Comparison of ENCODE assay signal across 8 cellular contexts in the genomic region with DNA sequence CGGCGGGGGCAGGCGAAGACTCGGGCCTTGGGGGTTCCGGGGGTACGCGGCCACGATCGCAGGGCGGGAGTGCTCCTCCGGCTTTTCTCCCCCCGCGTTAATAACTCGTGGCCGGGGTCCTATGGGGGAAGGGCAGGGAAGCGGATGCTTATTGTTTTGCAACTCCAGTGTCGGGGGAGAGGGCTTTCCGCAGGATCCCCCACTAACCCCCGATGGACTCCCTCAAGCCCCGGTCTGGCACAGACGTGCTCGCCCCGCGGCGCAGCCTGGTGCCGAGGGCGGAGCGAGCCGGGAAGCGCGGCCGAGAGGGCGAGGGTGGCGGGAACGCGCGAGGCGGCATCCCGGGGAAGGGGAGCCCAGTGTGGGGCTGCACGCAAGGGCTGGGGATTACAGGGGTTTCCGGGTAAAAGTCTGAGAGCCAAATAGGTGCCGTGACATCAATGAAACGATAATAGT. TPM values are rescaled to one million over a fixed set of nuclear protein-coding genes. Genes with fewer than 3 reads are reported as not detected.
DNase-seq lines count a peak whose midpoint lies in the region; ATAC-seq and TF ChIP-seq lines count a peak whose summit lies in the region.

No MANE protein-coding gene starts in this region.

- TF ChIP-seq CTCF in astrocyte of the spinal cord (IDR thresholded peaks at IDR 0.05; ENCODE audit: low read depth, low read length) (peak; percentile 6), smooth muscle cell (IDR thresholded peaks at IDR 0.05; ENCODE audit: borderline replicate concordance, insufficient read depth, poor library complexity, severe bottlenecking) (no peak)

- H3K27ac ChIP-seq in iPS-20b (ENCODE audit: low read length): peak overlapping the region; percentile 93
- H3K27ac ChIP-seq in smooth muscle cell (ENCODE audit: low read depth): peak overlapping the region; percentile 73

- H3F3A ChIP-seq in smooth muscle cell (ENCODE audit: low read depth): peaks cover 4% of the 10 kb centered on the region

- in situ Hi-C loops in astrocyte of the spinal cord (cut with HindIII; ENCODE audit: low sequenced_read_pairs): no loop called here

- peaks cover 4% of the 10 kb centered on the region for H4K20me1 ChIP-seq in smooth muscle cell (ENCODE audit: low read depth)

- peak overlapping the region; percentile 90 for H2AFZ ChIP-seq in smooth muscle cell (ENCODE audit: low read depth)

- no peak for DNase-seq in Jurkat, Clone E6-1 (ENCODE audit: low read depth, low spot score)
- peak in 4 of 5 donors; percentile 8 to 40 (median 14) for DNase-seq in T-helper 1 cell
- DNase-seq in astrocyte of the spinal cord (ENCODE audit: low read depth, low spot score): no peak
- peak; percentile 45 for DNase-seq in smooth muscle cell (lab: John Stamatoyannopoulos, UW; ENCODE audit: unreplicated experiment)
- DNase-seq in cerebellar nuclear complex (lab: John Stamatoyannopoulos, UW): no peak

- ATAC-seq in GM21717 (IDR thresholded peaks at IDR 0.05; ENCODE audit: unreplicated experiment): peak; percentile 52

- no peaks in the 10 kb centered on the region for H3K36me3 ChIP-seq in iPS-20b (ENCODE audit: insufficient read depth, low read depth, low read length)
- H3K36me3 ChIP-seq in smooth muscle cell (ENCODE audit: low read depth): no peaks in the 10 kb centered on the region

- peak overlapping the region; percentile 97 for H3K4me3 ChIP-seq in GM08714 (ENCODE audit: low read length)
- peak overlapping the region; percentile 94 for H3K4me3 ChIP-seq in Jurkat, Clone E6-1 (ENCODE audit: low read length)
- peak overlapping the region; percentile 88 for H3K4me3 ChIP-seq in astrocyte of the spinal cord (ENCODE audit: low read depth, low read length)
- H3K4me3 ChIP-seq in iPS-20b (ENCODE audit: low read length): peak overlapping the region; percentile 95
- H3K4me3 ChIP-seq in smooth muscle cell: peak overlapping the region; percentile 86

- under 1% methylated on average over 40 of the region's 43 CpGs for WGBS in smooth muscle cell (ENCODE audit: low lambda C conversion rate)

- peaks cover 42% of the 10 kb centered on the region for H3K79me2 ChIP-seq in smooth muscle cell (ENCODE audit: low read depth)

- H3K27me3 ChIP-seq in iPS-20b (ENCODE audit: insufficient read depth, low read length): no peaks in the 10 kb centered on the region
- H3K27me3 ChIP-seq in smooth muscle cell (ENCODE audit: low read depth): no peaks in the 10 kb centered on the region

- H3K4me1 ChIP-seq in iPS-20b (ENCODE audit: insufficient read depth, low read length) (peaks cover 15% of the 10 kb centered on the region), smooth muscle cell (ENCODE audit: low read depth) (peaks cover 18% of the 10 kb centered on the region)

- peak overlapping the region; percentile 92 for H3K4me2 ChIP-seq in smooth muscle cell

- H3K9me3 ChIP-seq in iPS-20b (ENCODE audit: insufficient read depth, low read depth, low read length): no peaks in the 10 kb centered on the region
- H3K9me3 ChIP-seq in smooth muscle cell (replicated peaks; ENCODE audit: low read depth): no peaks in the 10 kb centered on the region

- H3K9ac ChIP-seq in iPS-20b (ENCODE audit: low read depth, low read length) (peak overlapping the region; percentile 99), smooth muscle cell (ENCODE audit: low read depth) (peak overlapping the region; percentile 62)

RNA-seq across cellular contexts. Expression of gene UCK2, which starts 0.7 kb away (rescaled TPM):
- 101 TPM for polyA plus RNA-seq in Jurkat, Clone E6-1 (2012; ENCODE audit: insufficient read depth, insufficient read length)
- total RNA-seq in smooth muscle cell: 27.5 and 39.5 TPM in 2 replicates
- polyA plus RNA-seq in smooth muscle cell: 32.6 and 37.5 TPM in 2 replicates

RNA-seq across cellular contexts. Expression of gene TMCO1, which starts 59.5 kb away (rescaled TPM):
- 114 TPM for polyA plus RNA-seq in Jurkat, Clone E6-1 (2012; ENCODE audit: insufficient read depth, insufficient read length)
- total RNA-seq in smooth muscle cell: 146 and 149 TPM in 2 replicates
- 135 TPM in 2 replicates for polyA plus RNA-seq in smooth muscle cell

Comparison
In these comparisons a context has a peak if more than half of its experiments do, and no peak if none do; other contexts are left out.
1. DNase-seq: peak in T-helper 1 cell (4 of 5) and smooth muscle cell (single experiment); none in Jurkat, Clone E6-1 (single experiment), astrocyte of the spinal cord (single experiment) and cerebellar nuclear complex (0 of 2).
2. Peak in every context shown above with its lines, with median percentiles within 50 percentile points of each other: H3K4me3 ChIP-seq.